In the genomic region with DNA sequence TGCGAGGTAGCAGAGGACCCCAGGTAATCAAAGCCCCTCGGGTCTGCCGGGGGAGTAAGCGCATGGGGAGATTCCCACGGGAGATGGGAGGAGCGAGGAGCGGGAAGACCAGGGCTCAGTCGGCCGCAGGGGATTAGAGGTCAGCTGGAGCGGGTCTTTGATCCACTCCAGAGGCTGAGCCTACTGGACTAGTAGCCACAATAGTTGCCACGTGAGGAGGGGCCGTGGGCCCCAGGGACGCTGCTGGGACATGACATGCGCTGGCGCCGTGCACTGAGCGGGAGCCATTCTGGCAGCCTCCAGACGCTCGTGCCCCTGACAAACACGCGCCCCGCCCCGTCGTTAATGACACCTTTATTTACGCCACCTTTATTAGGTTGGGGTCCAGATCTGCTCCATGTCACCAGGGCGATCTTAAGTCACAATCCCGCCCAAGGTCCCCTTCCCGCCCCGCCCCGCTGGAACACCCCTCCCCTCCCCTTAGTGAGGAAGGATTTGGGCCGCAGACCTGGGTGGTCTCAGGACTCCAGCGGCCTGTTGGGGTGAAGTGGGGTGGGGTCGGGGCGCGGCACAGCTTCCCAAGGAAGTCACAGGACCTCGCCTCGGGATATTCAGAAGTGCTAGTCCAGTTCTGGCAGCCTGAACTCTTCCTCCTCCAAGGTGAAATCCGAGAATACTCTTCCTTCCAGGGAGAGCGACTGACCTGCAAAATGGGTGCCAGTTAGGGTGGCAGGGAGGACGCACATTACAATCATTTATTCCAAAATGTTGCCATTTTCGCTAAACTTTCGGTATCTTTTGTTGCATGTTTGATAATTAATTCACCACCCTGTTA, we compare ENCODE assay signal across 10 cellular contexts. TPM values are rescaled to one million over a fixed set of nuclear protein-coding genes. Genes with fewer than 3 reads are reported as not detected.
DNase-seq lines count a peak whose midpoint lies in the region; ATAC-seq and TF ChIP-seq lines count a peak whose summit lies in the region.
"Had no signal": no experiment of that assay in that cellular context is flagged by ENCODE, and none has a peak within 500 bp of the region (broad histone marks: within the 10 kb centered on the region; RNA-seq: fewer than 3 reads in every experiment).

No MANE protein-coding gene starts in this region.

- DNase-seq in CD14-positive monocyte (ENCODE audit: low spot score): no peak
- DNase-seq in T-cell: peak in 6 of 34 experiments; percentile 11 to 26 (median 20)
- DNase-seq in epithelial cell of proximal tubule (ENCODE audit: low read depth): no peak
- DNase-seq in osteoblast (ENCODE audit: insufficient read length, low spot score, missing footprints): no peak
- DNase-seq: activated CD4-positive, CD25-positive, alpha-beta regulatory T cell had no signal

- peaks cover 0 to 13% (median 5%) of the 10 kb centered on the region in 7 donors for H3K9me3 Mint-ChIP-seq in CD14-positive monocyte
- no peaks in the 10 kb centered on the region for H3K9me3 Mint-ChIP-seq in T-cell

- POLR2A ChIA-PET in T-cell (lab: Charles Lee): interaction anchor here in 1 of 2 donors (0.6 kb wide), 1 partner anchor 20 kb away, joined by 6 read pairs; a partner anchor contains a TSS

- no peak overlapping the region for H2AFZ ChIP-seq in osteoblast (ENCODE audit: low read length)

- H3K4me1 Mint-ChIP-seq in CD14-positive monocyte: peaks cover 14% of the 10 kb centered on the region
- H3K4me1 Mint-ChIP-seq in T-cell: peaks cover 24 to 29% (median 25%) of the 10 kb centered on the region in 3 donors

- H3K27ac ChIP-seq in osteoblast (ENCODE audit: low read depth, low read length): no peak overlapping the region

- peak overlapping the region; percentile 18 for H3K4me2 ChIP-seq in osteoblast (ENCODE audit: insufficient read depth, low read length)

- peaks cover 70% of the 10 kb centered on the region for H3K27me3 ChIP-seq in osteoblast (ENCODE audit: insufficient read depth, low read length)

- no peaks in the 10 kb centered on the region for H3K9me3 ChIP-seq in osteoblast (ENCODE audit: low read depth, low read length)

- H4K20me1 ChIP-seq in osteoblast (ENCODE audit: insufficient read depth, low read length): no peaks in the 10 kb centered on the region

- H3K4me3 Mint-ChIP-seq in CD14-positive monocyte (peak overlapping the region; percentile 57 to 88), T-cell (peak overlapping the region; percentile 80 to 90 (median 85))

- H3K27ac Mint-ChIP-seq in CD14-positive monocyte (no peak overlapping the region), T-cell (peak overlapping the region; percentile 80 to 90)

- CTCF ChIA-PET in T-cell (lab: Charles Lee): interaction anchor here (0.7 to 1.2 kb wide), 2 partner anchors 11 to 47 kb away, joined by 3 to 4 read pairs; no protein-coding TSS in a partner anchor

- H3K4me3 ChIP-seq in epithelial cell of proximal tubule (ENCODE audit: low read depth, low read length) (peak overlapping the region; percentile 10), osteoblast (ENCODE audit: insufficient read depth, low read length) (no peak overlapping the region)

- no peaks in the 10 kb centered on the region for H3K79me2 ChIP-seq in osteoblast (ENCODE audit: insufficient read depth, low read length)

- H3K4me1 ChIP-seq in osteoblast (ENCODE audit: insufficient read depth, low read length): no peaks in the 10 kb centered on the region

- TF ChIP-seq CTCF in CD14-positive monocyte (IDR thresholded peaks at IDR 0.05) (no peak), epithelial cell of proximal tubule (conservative IDR thresholded peaks at IDR 0.05; ENCODE audit: low read depth, low read length) (no peak), osteoblast (IDR thresholded peaks at IDR 0.05; ENCODE audit: extremely low read depth, low read depth, low read length) (no peak)

- peaks cover 37 to 73% (median 47%) of the 10 kb centered on the region in 3 donors for H3K27me3 Mint-ChIP-seq in CD14-positive monocyte (ENCODE audit: low read depth in 3 of 3)
- H3K27me3 Mint-ChIP-seq in T-cell: peaks cover 0 to 18% of the 10 kb centered on the region in 2 donors

- no peaks in the 10 kb centered on the region for H3K36me3 ChIP-seq in osteoblast (ENCODE audit: insufficient read depth, low read length)

- peaks cover 2 to 6% of the 10 kb centered on the region in 2 donors for H3K36me3 Mint-ChIP-seq in CD14-positive monocyte
- no peaks in the 10 kb centered on the region for H3K36me3 Mint-ChIP-seq in T-cell

- ATAC-seq in T-cell (replicated peaks in 1 of 4) (peak; percentile 10 to 66 (median 42)), HG02970 (IDR thresholded peaks at IDR 0.05; ENCODE audit: low FRiP score, unreplicated experiment) (no peak), HG03439 (IDR thresholded peaks at IDR 0.05; ENCODE audit: unreplicated experiment) (no peak), GM18867 (IDR thresholded peaks at IDR 0.05; ENCODE audit: unreplicated experiment) (no peak), GM21360 (IDR thresholded peaks at IDR 0.05; ENCODE audit: unreplicated experiment) (no peak)

- intact Hi-C loops in CD14-positive monocyte (cut with micrococcal nuclease): no loop called here

RNA-seq across cellular contexts. Expression of a gene that starts 15.0 kb away (rescaled TPM):
- not detected for polyA plus RNA-seq in CD14-positive monocyte
- total RNA-seq in T-cell (not detected), epithelial cell of proximal tubule (not detected in 2 replicates), osteoblast (not detected in 2 replicates)
- total RNA-seq: fibroblast of lung had no signal
- polyA plus RNA-seq: fibroblast of lung had no signal

RNA-seq across cellular contexts. Expression of a gene that starts 20.0 kb away (rescaled TPM):
- not detected for polyA plus RNA-seq in CD14-positive monocyte
- total RNA-seq in T-cell: 1 to 10 TPM; 1.6 to 5.6 (median 3.2) TPM
- 2.5 and 14.1 TPM in 2 replicates for total RNA-seq in epithelial cell of proximal tubule
- total RNA-seq in osteoblast: 0.59 and 0.72 TPM in 2 replicates

RNA-seq across cellular contexts. Expression of a gene that starts 26.4 kb away (rescaled TPM):
- not detected for polyA plus RNA-seq in CD14-positive monocyte
- total RNA-seq in T-cell (not detected), epithelial cell of proximal tubule (not detected in 2 replicates), osteoblast (not detected in 2 replicates)
- polyA plus RNA-seq: fibroblast of lung had no signal

Comparison
In these comparisons a context has a peak if more than half of its experiments do, and no peak if none do; other contexts are left out.
1. H3K27ac Mint-ChIP-seq: peak in T-cell (2 of 2); none in CD14-positive monocyte (0 of 7).
2. ATAC-seq: peak in T-cell (4 of 4); none in HG02970 (single experiment), HG03439 (single experiment), GM18867 (single experiment) and GM21360 (single experiment).